Comparison of ENCODE assay signal across 5 cellular contexts in genomic region chr1:47937586-47937985, GRCh38. TPM values are rescaled to one million over a fixed set of nuclear protein-coding genes. Genes with fewer than 3 reads are reported as not detected.
"Had no signal": no experiment of that assay in that cellular context is flagged by ENCODE, and none has a peak within 500 bp of the region (broad histone marks: within the 10 kb centered on the region; RNA-seq: fewer than 3 reads in every experiment).

No MANE protein-coding gene starts in this region.

- H3K4me3 ChIP-seq: GM23338, K562 had no signal

- ATAC-seq: GM23338, K562 had no signal

- DNase-seq: H9, HCEC 1CT, IMR-90 had no signal

RNA-seq across cellular contexts. Expression of gene TRABD2B, which starts 59.6 kb away (rescaled TPM):
- total RNA-seq: IMR-90, K562 had no signal
